Comparison of ENCODE assay signal across 15 cellular contexts in the genomic region with DNA sequence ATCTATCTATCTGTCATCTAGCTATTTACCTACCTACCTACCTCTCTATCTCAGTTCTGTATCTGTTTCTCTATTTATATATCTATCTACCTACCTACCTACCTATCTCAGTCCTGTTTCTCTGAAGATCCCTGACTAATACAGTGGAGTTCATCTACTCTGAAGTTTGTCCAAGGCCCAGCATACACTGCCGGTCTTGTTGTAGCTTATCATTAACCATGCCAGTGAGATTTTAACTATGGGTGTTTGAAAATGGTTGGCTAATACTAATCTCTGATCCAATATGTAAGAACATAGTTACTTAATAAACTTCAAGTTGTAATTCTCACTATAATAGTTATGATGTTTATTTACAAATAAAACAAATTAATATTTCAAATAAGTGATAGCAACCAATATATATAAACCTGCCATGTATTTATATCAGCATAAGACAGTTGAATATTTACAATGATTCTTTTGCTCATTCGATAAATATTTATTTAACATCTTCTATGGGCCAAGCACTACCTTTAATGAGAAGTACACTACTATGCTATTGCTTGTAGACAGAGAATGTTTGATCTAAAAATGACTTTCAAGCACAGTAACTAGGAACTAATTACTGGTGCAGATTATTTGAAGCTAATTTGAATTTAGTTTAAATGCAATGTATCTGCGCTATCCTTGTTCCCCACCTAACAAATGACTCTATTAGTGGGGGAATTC.
"Had no signal": no experiment of that assay in that cellular context is flagged by ENCODE, and none has a peak within 500 bp of the region (broad histone marks: within the 10 kb centered on the region; RNA-seq: fewer than 3 reads in every experiment).

No MANE protein-coding gene starts in this region.

- H3K27ac ChIP-seq: lower lobe of right lung, spleen, tibial nerve, vagina, VCaP had no signal

- H3K27ac Mint-ChIP-seq: activated T-helper 1 cell treated with anti-CD3 and anti-CD28 coated beads, Interleukin-12 subunit alpha, Interleukin-12 subunit beta, Interleukin-2, Interleukin-4 antibody, amounts not matched to agents 30 ng/mL and 10 ng/mL and 1 ng/mL, durations not matched to agents 14 hours and 24 hours and 36 hours; mesothelial cell of epicardium; stimulated activated memory B cell treated with anti-CD40 and anti-IgM and Interleukin-4, amounts not matched to agents 10 μg/mL and 1 μg/mL and 100 μg/mL, for 72 hours had no signal

- H3K9me3 ChIP-seq: lower lobe of right lung, spleen, tibial nerve, vagina had no signal

- H3K9me3 Mint-ChIP-seq: activated T-helper 1 cell treated with anti-CD3 and anti-CD28 coated beads, Interleukin-12 subunit alpha, Interleukin-12 subunit beta, Interleukin-2, Interleukin-4 antibody, amounts not matched to agents 30 ng/mL and 10 ng/mL and 1 ng/mL, durations not matched to agents 14 hours and 24 hours and 36 hours; mesothelial cell of epicardium; stimulated activated memory B cell treated with anti-CD40 and anti-IgM and Interleukin-4, amounts not matched to agents 10 μg/mL and 1 μg/mL and 100 μg/mL, for 72 hours had no signal

- H3K36me3 ChIP-seq: lower lobe of right lung, spleen, tibial nerve, vagina had no signal

- H3K4me3 Mint-ChIP-seq: activated T-helper 1 cell treated with anti-CD3 and anti-CD28 coated beads, Interleukin-12 subunit alpha, Interleukin-12 subunit beta, Interleukin-2, Interleukin-4 antibody, amounts not matched to agents 30 ng/mL and 10 ng/mL and 1 ng/mL, durations not matched to agents 14 hours and 24 hours and 36 hours; mesothelial cell of epicardium; stimulated activated memory B cell treated with anti-CD40 and anti-IgM and Interleukin-4, amounts not matched to agents 10 μg/mL and 1 μg/mL and 100 μg/mL, for 72 hours had no signal

- H3K36me3 Mint-ChIP-seq: mesothelial cell of epicardium; stimulated activated memory B cell treated with anti-CD40 and anti-IgM and Interleukin-4, amounts not matched to agents 10 μg/mL and 1 μg/mL and 100 μg/mL, for 72 hours had no signal

- H3K4me3 ChIP-seq: lower lobe of right lung, spleen, tibial nerve, vagina had no signal

- H3K27me3 ChIP-seq: spleen, tibial nerve, vagina had no signal

- H3K4me1 ChIP-seq: lower lobe of right lung, spleen, tibial nerve, vagina had no signal

- ATAC-seq: right cardiac atrium; stimulated activated memory B cell treated with anti-CD40 and anti-IgM and Interleukin-4, amounts not matched to agents 10 μg/mL and 1 μg/mL and 100 μg/mL, for 72 hours had no signal

- H3K4me1 Mint-ChIP-seq: mesothelial cell of epicardium; stimulated activated memory B cell treated with anti-CD40 and anti-IgM and Interleukin-4, amounts not matched to agents 10 μg/mL and 1 μg/mL and 100 μg/mL, for 72 hours had no signal

- DNase-seq: activated CD4-positive, alpha-beta T cell treated with anti-CD3 and anti-CD28 coated beads for 4 hours; activated naive CD4-positive, alpha-beta T cell treated with Interleukin-2 at 50 U/mL for 16 hours; effector memory CD4-positive, alpha-beta T cell; erythroblast; lower lobe of right lung; right cardiac atrium; spleen; stimulated activated CD4-positive, alpha-beta T cell treated with anti-CD3 and anti-CD28 coated beads, Interleukin-1b, Interleukin-23, amount 100 ng/mL, for 48 hours; T-helper 1 cell had no signal

- H3K27me3 Mint-ChIP-seq: stimulated activated memory B cell treated with anti-CD40 and anti-IgM and Interleukin-4, amounts not matched to agents 10 μg/mL and 1 μg/mL and 100 μg/mL, for 72 hours had no signal
